In the genomic region with DNA sequence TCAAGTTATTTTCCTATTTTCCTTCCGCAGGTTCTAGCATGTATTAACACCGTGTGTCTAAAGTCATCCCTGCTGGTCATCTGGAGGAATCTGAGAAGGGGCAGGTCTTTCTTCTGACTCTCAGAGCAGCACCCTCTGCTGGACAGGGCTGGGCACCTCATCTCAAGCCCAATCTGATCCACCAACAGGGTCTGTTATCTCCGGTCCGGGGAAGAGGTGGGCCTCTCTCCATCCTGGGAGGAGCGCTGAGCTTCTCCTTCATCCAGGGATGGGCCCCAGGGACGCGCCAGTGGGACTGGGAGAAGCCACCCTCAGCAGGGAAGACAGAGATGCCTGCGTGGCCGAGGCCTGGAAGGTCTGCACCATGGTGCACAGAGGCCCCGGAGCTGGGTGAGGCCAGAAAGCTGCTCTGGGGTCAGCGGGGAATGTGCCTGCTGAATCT, we compare ENCODE assay signal across 8 cellular contexts. TPM values are rescaled to one million over a fixed set of nuclear protein-coding genes. Genes with fewer than 3 reads are reported as not detected.
DNase-seq lines count a peak whose midpoint lies in the region; TF ChIP-seq lines count a peak whose summit lies in the region.

No MANE protein-coding gene starts in this region.

- no peaks in the 10 kb centered on the region for H3K36me3 ChIP-seq in vagina

- H3K36me3 Mint-ChIP-seq in neural crest cell (ENCODE audit: low read depth): no peaks in the 10 kb centered on the region

- H3K27me3 ChIP-seq in vagina: no peaks in the 10 kb centered on the region

- H3K4me1 ChIP-seq in vagina: no peaks in the 10 kb centered on the region

- DNase-seq in DMS 273 (lab: John Stamatoyannopoulos, UW; ENCODE audit: unreplicated experiment) (peak; percentile 72), DMS 273 treated with DMSO at 0.1 percent for 48 hours (lab: John Stamatoyannopoulos, UW) (no peak), NCI-H69 (lab: John Stamatoyannopoulos, UW) (peak; percentile 73), activated T-cell treated with anti-CD3 and anti-CD28 coated beads for 4 hours (peak; percentile 36), fibroblast of peridontal ligament (ENCODE audit: extremely low read depth) (peak; percentile 34), neural crest cell (ENCODE audit: low read depth, low spot score) (peak; percentile 57), vagina (ENCODE audit: extremely low spot score in 2 of 2) (no peak), DMS114 treated with DMSO at 0.1 percent for 48 hours (lab: John Stamatoyannopoulos, UW; ENCODE audit: unreplicated experiment) (no peak)

- no peaks in the 10 kb centered on the region for H3K9me3 Mint-ChIP-seq in neural crest cell

- H3K4me3 ChIP-seq in vagina: no peak overlapping the region

- no peaks in the 10 kb centered on the region for H3K9me3 ChIP-seq in vagina

- intact Hi-C loops in vagina (cut with DNase I): no loop called here

- no peak overlapping the region for H3K27ac ChIP-seq in vagina

- no peak overlapping the region for H3K4me3 Mint-ChIP-seq in neural crest cell

- TF ChIP-seq POLR2A in vagina (IDR thresholded peaks at IDR 0.05): no peak

- no peak overlapping the region for H3K27ac Mint-ChIP-seq in neural crest cell (ENCODE audit: unreplicated experiment)

- H3K4me1 Mint-ChIP-seq in neural crest cell: no peaks in the 10 kb centered on the region

- peak; percentile 81 for TF ChIP-seq CTCF in neural crest cell (conservative IDR thresholded peaks at IDR 0.05)
- TF ChIP-seq CTCF in vagina (IDR thresholded peaks at IDR 0.05): peak; percentile 28 to 55 (median 45)

- H3K27me3 Mint-ChIP-seq in neural crest cell (ENCODE audit: low read depth): no peaks in the 10 kb centered on the region

RNA-seq across cellular contexts. Expression of a gene that starts 26.0 kb away (rescaled TPM):
- total RNA-seq in neural crest cell (36.6 and 41.7 TPM in 2 replicates), vagina (72.7 TPM)

RNA-seq across cellular contexts. Expression of a gene that starts 44.4 kb away (rescaled TPM):
- total RNA-seq in neural crest cell (8.2 and 8.6 TPM in 2 replicates), vagina (4.2 TPM)

Comparison
In these comparisons a context has a peak if more than half of its experiments do, and no peak if none do; other contexts are left out.
1. DNase-seq: peak in DMS 273 (single experiment), NCI-H69 (single experiment), activated T-cell treated with anti-CD3 and anti-CD28 coated beads for 4 hours (single experiment), fibroblast of peridontal ligament (single experiment) and neural crest cell (single experiment); none in DMS 273 treated with DMSO at 0.1 percent for 48 hours (single experiment), vagina (0 of 2) and DMS114 treated with DMSO at 0.1 percent for 48 hours (single experiment).